In the genomic region with DNA sequence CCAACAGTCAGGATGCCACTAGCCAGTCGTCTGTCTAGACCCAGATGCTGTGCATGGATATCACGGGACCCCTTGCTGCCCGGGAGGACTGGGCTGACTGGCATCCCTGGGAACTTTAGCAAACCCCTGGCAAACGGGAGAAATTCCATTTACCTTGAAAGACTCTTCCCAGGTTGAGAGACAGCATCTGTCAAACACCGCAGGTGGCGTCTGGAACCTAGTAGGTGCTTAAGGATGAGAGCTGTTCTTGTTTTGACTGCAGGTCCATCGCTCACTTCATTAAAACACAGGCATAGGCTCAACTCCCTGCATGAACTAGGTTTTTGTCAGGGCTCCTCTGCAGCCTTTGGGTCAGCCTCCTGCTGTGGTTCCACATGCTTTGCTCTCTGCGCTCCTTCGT, we compare ENCODE assay signal across 25 cellular contexts.
"Had no signal": no experiment of that assay in that cellular context is flagged by ENCODE, and none has a peak within 500 bp of the region (broad histone marks: within the 10 kb centered on the region; RNA-seq: fewer than 3 reads in every experiment).

No MANE protein-coding gene starts in this region.

- H3K27ac Mint-ChIP-seq: stimulated activated naive CD8-positive, alpha-beta T cell treated with anti-CD3 and anti-CD28 coated beads, Interleukin-15, amount 100 ng/mL, for 72 hours had no signal

- ATAC-seq: esophagus mucosa; gastroesophageal sphincter; heart left ventricle; left cardiac atrium; left lung; naive thymus-derived CD4-positive, alpha-beta T cell; pancreas; right lobe of liver; stimulated activated naive CD8-positive, alpha-beta T cell treated with anti-CD3 and anti-CD28 coated beads, Interleukin-15, amount 100 ng/mL, for 72 hours had no signal

- H3K9me3 ChIP-seq: gastroesophageal sphincter, heart left ventricle, left lung, pancreas, right lobe of liver, suprapubic skin, transverse colon had no signal

- H3K79me2 ChIP-seq: hepatocyte had no signal

- H3K4me3 ChIP-seq: dorsolateral prefrontal cortex, gastroesophageal sphincter, heart left ventricle, hepatocyte, left lung, pancreas, right lobe of liver, suprapubic skin, transverse colon had no signal

- H3K27me3 Mint-ChIP-seq: stimulated activated naive CD8-positive, alpha-beta T cell treated with anti-CD3 and anti-CD28 coated beads, Interleukin-15, amount 100 ng/mL, for 72 hours had no signal

- DNase-seq: dorsolateral prefrontal cortex; effector CD4-positive, alpha-beta T cell; foreskin fibroblast; heart left ventricle; left cardiac atrium; left lung; mesenchymal stem cell; midbrain; naive thymus-derived CD4-positive, alpha-beta T cell; occipital lobe; pancreas; right lobe of liver; small intestine; stimulated activated CD4-positive, alpha-beta T cell treated with anti-CD3 and anti-CD28 coated beads, Interleukin-12 subunit alpha, Interleukin-12 subunit beta, amount 100 ng/mL, for 4 hours; stimulated activated CD4-positive, alpha-beta T cell treated with anti-CD3 and anti-CD28 coated beads, Interleukin-1b, Interleukin-23, amount 100 ng/mL, for 48 hours; stimulated activated CD4-positive, alpha-beta T cell treated with anti-CD3 and anti-CD28 coated beads, Interleukin-4, amount 100 ng/mL, for 1 hour; stimulated activated CD8-positive, alpha-beta memory T cell treated with anti-CD3 and anti-CD28 coated beads, Interleukin-4, amount 100 ng/mL, for 48 hours; stimulated activated naive CD4-positive, alpha-beta T cell; stimulated activated naive CD8-positive, alpha-beta T cell treated with anti-CD3 and anti-CD28 coated beads, Interleukin-15, amount 100 ng/mL, for 72 hours; transverse colon had no signal

- H2AFZ ChIP-seq: hepatocyte had no signal

- H3K27ac ChIP-seq: dorsolateral prefrontal cortex, epithelial cell of prostate, gastroesophageal sphincter, heart left ventricle, left lung, pancreas, right lobe of liver, suprapubic skin, transverse colon had no signal

- H3K4me3 Mint-ChIP-seq: naive thymus-derived CD4-positive, alpha-beta T cell; stimulated activated naive CD8-positive, alpha-beta T cell treated with anti-CD3 and anti-CD28 coated beads, Interleukin-15, amount 100 ng/mL, for 72 hours had no signal

- H3K27me3 ChIP-seq: hepatocyte, pancreas, right lobe of liver had no signal

- H3K4me1 ChIP-seq: gastroesophageal sphincter, heart left ventricle, left lung, pancreas, right lobe of liver, suprapubic skin, transverse colon had no signal

- H3K36me3 ChIP-seq: gastroesophageal sphincter, heart left ventricle, left lung, pancreas, right lobe of liver, suprapubic skin, transverse colon had no signal
